In the genomic region with DNA sequence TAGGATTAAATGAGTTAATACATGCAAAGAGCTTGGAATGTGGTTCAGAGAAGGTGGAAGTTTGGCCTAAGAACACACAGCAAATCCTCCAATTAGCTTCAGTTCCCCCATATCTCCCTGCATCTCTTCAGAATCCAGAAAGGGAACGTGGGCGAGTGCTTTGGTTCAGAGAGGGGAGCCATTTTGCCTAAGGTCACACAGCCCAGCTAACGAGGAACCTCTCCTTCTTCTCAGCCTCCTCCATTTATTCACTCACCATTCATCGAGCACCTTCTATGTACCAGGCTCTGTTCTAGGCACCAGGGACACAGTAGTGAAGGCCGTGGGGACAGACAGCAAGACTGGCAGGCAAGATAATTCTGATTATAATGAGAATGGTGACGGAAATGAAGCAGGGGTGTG, we compare ENCODE assay signal across 21 cellular contexts. TPM values are rescaled to one million over a fixed set of nuclear protein-coding genes. Genes with fewer than 3 reads are reported as not detected.
DNase-seq lines count a peak whose midpoint lies in the region; ATAC-seq and TF ChIP-seq lines count a peak whose summit lies in the region.
"Had no signal": no experiment of that assay in that cellular context is flagged by ENCODE, and none has a peak within 500 bp of the region (broad histone marks: within the 10 kb centered on the region; RNA-seq: fewer than 3 reads in every experiment).

No MANE protein-coding gene starts in this region.

- H3F3A ChIP-seq in PC-3 (ENCODE audit: low read length, unreplicated experiment), result no peaks in the 10 kb centered on the region

- no peaks in the 10 kb centered on the region for H3K9me2 ChIP-seq in PC-3 (replicated peaks; ENCODE audit: low read length)

- intact Hi-C loops in PC-3 (cut with micrococcal nuclease), result no loop called here

- no peak for TF ChIP-seq CTCF in nephron (IDR thresholded peaks at IDR 0.05; ENCODE audit: unreplicated experiment in 3 of 3)
- TF ChIP-seq CTCF in PC-3 (conservative IDR thresholded peaks at IDR 0.05; ENCODE audit: low read depth, low read length), result no peak

- ATAC-seq in activated naive CD8-positive, alpha-beta T cell treated with anti-CD3 and anti-CD28 coated beads, Interleukin-2, amount 50 U/mL, for 24 hours, result no peak
- ATAC-seq in central memory CD8-positive, alpha-beta T cell (replicated peaks; ENCODE audit: extremely low read depth, poor library complexity, severe bottlenecking), result no peak
- ATAC-seq in GM19452 (IDR thresholded peaks at IDR 0.05; ENCODE audit: unreplicated experiment) (no peak), HG03460 (IDR thresholded peaks at IDR 0.05; ENCODE audit: unreplicated experiment) (no peak), PC-3 (no peak), HG02642 (IDR thresholded peaks at IDR 0.05; ENCODE audit: poor library complexity, unreplicated experiment) (no peak)
- ATAC-seq: HCT116 had no signal

- H3K27me3 ChIP-seq in PC-3 (ENCODE audit: low read length), result no peaks in the 10 kb centered on the region

- H3K9me3 Mint-ChIP-seq in activated naive CD8-positive, alpha-beta T cell (ENCODE audit: low read depth), result no peaks in the 10 kb centered on the region
- no peaks in the 10 kb centered on the region for H3K9me3 Mint-ChIP-seq in activated naive CD8-positive, alpha-beta T cell treated with anti-CD3 and anti-CD28 coated beads, Interleukin-2, amount 50 U/mL, for 24 hours
- H3K9me3 Mint-ChIP-seq in central memory CD8-positive, alpha-beta T cell, result no peaks in the 10 kb centered on the region
- H3K9me3 Mint-ChIP-seq in nephron, result peaks cover 3% of the 10 kb centered on the region
- H3K9me3 Mint-ChIP-seq: activated CD4-positive, alpha-beta T cell treated with anti-CD3 and anti-CD28 coated beads, Interleukin-2, amount 10 ng/mL, durations not matched to agents 24 days and 14 days; stimulated activated naive CD8-positive, alpha-beta T cell treated with anti-CD3 and anti-CD28 coated beads, Interleukin-15, Interleukin-2, amounts not matched to agents 100 ng/mL and 50 ng/mL, for 24 hours had no signal

- no peak overlapping the region for H3K4me2 ChIP-seq in PC-3 (ENCODE audit: low read length)

- H3K4me1 Mint-ChIP-seq in activated naive CD8-positive, alpha-beta T cell (ENCODE audit: low read depth), result peaks cover 14% of the 10 kb centered on the region
- H3K4me1 Mint-ChIP-seq in activated naive CD8-positive, alpha-beta T cell treated with anti-CD3 and anti-CD28 coated beads, Interleukin-2, amount 50 U/mL, for 24 hours, result peaks cover 10% of the 10 kb centered on the region
- peaks cover 21% of the 10 kb centered on the region for H3K4me1 Mint-ChIP-seq in central memory CD8-positive, alpha-beta T cell
- H3K4me1 Mint-ChIP-seq in nephron, result peaks cover 12% of the 10 kb centered on the region

- no peak overlapping the region for H3K4me3 ChIP-seq in PC-3 (ENCODE audit: low read length)
- H3K4me3 ChIP-seq: left ventricle myocardium inferior had no signal

- BruUV-seq in PC-3 (replicated peaks; lab: Mats Ljungman, UMichigan), result no TSS peak

- H3K9me3 ChIP-seq in PC-3 (ENCODE audit: low read length), result no peaks in the 10 kb centered on the region
- H3K9me3 ChIP-seq: left ventricle myocardium inferior had no signal

- no peak overlapping the region for H2AFZ ChIP-seq in PC-3 (ENCODE audit: low read length)

- peaks cover 11% of the 10 kb centered on the region for H4K20me1 ChIP-seq in PC-3 (ENCODE audit: low read length)

- peaks cover 17% of the 10 kb centered on the region for H3K4me1 ChIP-seq in PC-3 (ENCODE audit: insufficient read depth, low read length)

- CTCF ChIA-PET in PC-3 (lab: Charles Lee), result interaction anchor here (0.6 kb wide), 1 partner anchor 138 kb away, joined by 3 read pairs; no protein-coding TSS in a partner anchor

- peaks cover 6% of the 10 kb centered on the region for H3K27me3 Mint-ChIP-seq in activated naive CD8-positive, alpha-beta T cell
- peaks cover 21% of the 10 kb centered on the region for H3K27me3 Mint-ChIP-seq in activated naive CD8-positive, alpha-beta T cell treated with anti-CD3 and anti-CD28 coated beads, Interleukin-2, amount 50 U/mL, for 24 hours
- H3K27me3 Mint-ChIP-seq in central memory CD8-positive, alpha-beta T cell, result peaks cover 31% of the 10 kb centered on the region
- peaks cover 11% of the 10 kb centered on the region for H3K27me3 Mint-ChIP-seq in nephron (ENCODE audit: low read depth)

- H3K36me3 ChIP-seq in PC-3 (ENCODE audit: low read depth, low read length), result peaks cover 5% of the 10 kb centered on the region; the same call in 1 of the 2 replicates
- H3K36me3 ChIP-seq: left ventricle myocardium inferior had no signal

- POLR2A ChIA-PET in PC-3 (lab: Charles Lee; ENCODE audit: unreplicated experiment), result interaction anchor here (0.6 kb wide), 1 partner anchor 386 kb away, joined by 7 read pairs; no protein-coding TSS in a partner anchor

- no peak overlapping the region for H3K9ac ChIP-seq in PC-3 (ENCODE audit: low read length)

- no peak overlapping the region for H3K27ac ChIP-seq in PC-3 (ENCODE audit: low read length)

- H3K79me2 ChIP-seq in PC-3 (ENCODE audit: low read length), result peaks cover 25% of the 10 kb centered on the region

- DNase-seq in activated naive CD8-positive, alpha-beta T cell treated with anti-CD3 and anti-CD28 coated beads, Interleukin-2, amount 50 U/mL, for 24 hours, result no peak
- no peak for DNase-seq in central memory CD8-positive, alpha-beta T cell (ENCODE audit: low spot score in 2 of 2)
- no peak for DNase-seq in PC-3
- DNase-seq: ACHN; activated gamma-delta T cell treated with Interleukin-2 at 50 U/mL for 16 hours; aorta; cerebellar nuclear complex; DND-41; effector memory CD4-positive, alpha-beta T cell; left ventricle myocardium inferior; NCI-H1048; NCI-H2029; RPMI8226 had no signal

- H3K4me3 Mint-ChIP-seq in activated naive CD8-positive, alpha-beta T cell, result no peak overlapping the region
- no peak overlapping the region for H3K4me3 Mint-ChIP-seq in activated naive CD8-positive, alpha-beta T cell treated with anti-CD3 and anti-CD28 coated beads, Interleukin-2, amount 50 U/mL, for 24 hours
- H3K4me3 Mint-ChIP-seq in central memory CD8-positive, alpha-beta T cell, result peak overlapping the region; percentile 6
- peak overlapping the region; percentile 30 to 74 (median 67) for H3K4me3 Mint-ChIP-seq in nephron
- H3K4me3 Mint-ChIP-seq: activated CD4-positive, alpha-beta T cell treated with anti-CD3 and anti-CD28 coated beads, Interleukin-2, amount 10 ng/mL, durations not matched to agents 24 days and 14 days; stimulated activated naive CD8-positive, alpha-beta T cell treated with anti-CD3 and anti-CD28 coated beads, Interleukin-15, Interleukin-2, amounts not matched to agents 100 ng/mL and 50 ng/mL, for 24 hours had no signal

- H3K27ac Mint-ChIP-seq in activated naive CD8-positive, alpha-beta T cell, result peak overlapping the region; percentile 18
- H3K27ac Mint-ChIP-seq in activated naive CD8-positive, alpha-beta T cell treated with anti-CD3 and anti-CD28 coated beads, Interleukin-2, amount 50 U/mL, for 24 hours, result no peak overlapping the region
- H3K27ac Mint-ChIP-seq in central memory CD8-positive, alpha-beta T cell (ENCODE audit: low read depth), result no peak overlapping the region
- H3K27ac Mint-ChIP-seq in nephron, result no peak overlapping the region
- H3K27ac Mint-ChIP-seq: stimulated activated naive CD8-positive, alpha-beta T cell treated with anti-CD3 and anti-CD28 coated beads, Interleukin-15, Interleukin-2, amounts not matched to agents 100 ng/mL and 50 ng/mL, for 24 hours had no signal

- no peaks in the 10 kb centered on the region for H3K36me3 Mint-ChIP-seq in activated naive CD8-positive, alpha-beta T cell
- peaks cover 10% of the 10 kb centered on the region for H3K36me3 Mint-ChIP-seq in activated naive CD8-positive, alpha-beta T cell treated with anti-CD3 and anti-CD28 coated beads, Interleukin-2, amount 50 U/mL, for 24 hours (ENCODE audit: low read depth)
- H3K36me3 Mint-ChIP-seq in central memory CD8-positive, alpha-beta T cell (ENCODE audit: insufficient read depth), result peaks cover 10% of the 10 kb centered on the region
- H3K36me3 Mint-ChIP-seq in nephron (ENCODE audit: low read depth), result no peaks in the 10 kb centered on the region

RNA-seq across cellular contexts. Expression of gene CEBPB, which starts 2.3 kb away (rescaled TPM):
- total RNA-seq in PC-3 (2014; rRNA removed), result 103 and 122 TPM in 2 replicates

RNA-seq across cellular contexts. Expression of gene PEDS1, which starts 34.8 kb away (rescaled TPM):
- total RNA-seq in PC-3 (2014; rRNA removed), result 53.8 and 59.1 TPM in 2 replicates

Comparison
In these comparisons a context has a peak if more than half of its experiments do, and no peak if none do; other contexts are left out.
1. H3K4me3 Mint-ChIP-seq: peak in central memory CD8-positive, alpha-beta T cell (single experiment) and nephron (3 of 3); none in activated naive CD8-positive, alpha-beta T cell (single experiment) and activated naive CD8-positive, alpha-beta T cell treated with anti-CD3 and anti-CD28 coated beads, Interleukin-2, amount 50 U/mL, for 24 hours (single experiment).